ENCODE assay signal across 11 cellular contexts in genomic region chr1:211331011-211331709, GRCh38. TPM values are rescaled to one million over a fixed set of nuclear protein-coding genes. Genes with fewer than 3 reads are reported as not detected.
A peak's percentile ranks its signal among the peaks of the same experiment; 100 is the strongest.
DNase-seq lines count a peak whose midpoint lies in the region; ATAC-seq and TF ChIP-seq lines count a peak whose summit lies in the region.
"Had no signal": no experiment of that assay in that cellular context is flagged by ENCODE, and none has a peak within 500 bp of the region (broad histone marks: within the 10 kb centered on the region; RNA-seq: fewer than 3 reads in every experiment).

No MANE protein-coding gene starts in this region.

- TF ChIP-seq CTCF in CD8-positive, alpha-beta T cell (IDR thresholded peaks at IDR 0.05): no peak

- H3K4me3 ChIP-seq in CD8-positive, alpha-beta T cell (ENCODE audit: low read depth, low read length): no peak overlapping the region
- H3K4me3 ChIP-seq: psoas muscle had no signal

- ATAC-seq in CD8-positive, alpha-beta T cell: no peak
- no peak for ATAC-seq in activated naive CD8-positive, alpha-beta T cell treated with anti-CD3 and anti-CD28 coated beads, Interleukin-2, amount 50 U/mL, for 24 hours
- ATAC-seq in naive thymus-derived CD8-positive, alpha-beta T cell: no peak
- no peak for ATAC-seq in GM21447 (IDR thresholded peaks at IDR 0.05; ENCODE audit: unreplicated experiment)
- ATAC-seq: psoas muscle had no signal

- peaks cover 72% of the 10 kb centered on the region for H3K4me1 ChIP-seq in CD8-positive, alpha-beta T cell (ENCODE audit: insufficient read depth, low read length)

- peak overlapping the region; percentile 97 for H3K27ac Mint-ChIP-seq in CD8-positive, alpha-beta T cell
- H3K27ac Mint-ChIP-seq in IgD-negative memory B cell: peak overlapping the region; percentile 86 to 99 (median 98)
- H3K27ac Mint-ChIP-seq in activated naive CD8-positive, alpha-beta T cell treated with anti-CD3 and anti-CD28 coated beads, Interleukin-2, amount 50 U/mL, for 24 hours: peak overlapping the region; percentile 11
- peak overlapping the region; percentile 92 to 98 (median 95) for H3K27ac Mint-ChIP-seq in naive thymus-derived CD8-positive, alpha-beta T cell

- H3K4me1 Mint-ChIP-seq in CD8-positive, alpha-beta T cell (ENCODE audit: low read depth): peaks cover 79% of the 10 kb centered on the region
- H3K4me1 Mint-ChIP-seq in IgD-negative memory B cell: peaks cover 55 to 68% (median 63%) of the 10 kb centered on the region in 3 donors
- peaks cover 85% of the 10 kb centered on the region for H3K4me1 Mint-ChIP-seq in activated naive CD8-positive, alpha-beta T cell treated with anti-CD3 and anti-CD28 coated beads, Interleukin-2, amount 50 U/mL, for 24 hours
- H3K4me1 Mint-ChIP-seq in naive thymus-derived CD8-positive, alpha-beta T cell: peaks cover 60 to 92% (median 90%) of the 10 kb centered on the region in 4 donors

- no peaks in the 10 kb centered on the region for H3K27me3 ChIP-seq in CD8-positive, alpha-beta T cell (ENCODE audit: insufficient read depth, low read length)
- H3K27me3 ChIP-seq: brain microvascular endothelial cell had no signal

- no peaks in the 10 kb centered on the region for H3K9me3 Mint-ChIP-seq in CD8-positive, alpha-beta T cell
- peaks cover 0 to 2% (median 0%) of the 10 kb centered on the region in 3 donors for H3K9me3 Mint-ChIP-seq in IgD-negative memory B cell
- no peaks in the 10 kb centered on the region for H3K9me3 Mint-ChIP-seq in activated naive CD8-positive, alpha-beta T cell treated with anti-CD3 and anti-CD28 coated beads, Interleukin-2, amount 50 U/mL, for 24 hours
- H3K9me3 Mint-ChIP-seq in naive thymus-derived CD8-positive, alpha-beta T cell: no peaks in the 10 kb centered on the region
- H3K9me3 Mint-ChIP-seq: H9 had no signal

- peak overlapping the region; percentile 94 for H3K4me3 Mint-ChIP-seq in CD8-positive, alpha-beta T cell
- H3K4me3 Mint-ChIP-seq in IgD-negative memory B cell: peak overlapping the region; percentile 43 to 97 (median 91)
- no peak overlapping the region for H3K4me3 Mint-ChIP-seq in activated naive CD8-positive, alpha-beta T cell treated with anti-CD3 and anti-CD28 coated beads, Interleukin-2, amount 50 U/mL, for 24 hours
- peak overlapping the region; percentile 90 to 99 (median 94) for H3K4me3 Mint-ChIP-seq in naive thymus-derived CD8-positive, alpha-beta T cell

- POLR2A ChIA-PET in CD8-positive, alpha-beta T cell (lab: Charles Lee): no interaction called here
- POLR2A ChIA-PET in naive thymus-derived CD8-positive, alpha-beta T cell (lab: Charles Lee): interaction anchor here (1.0 to 6.4 kb wide), 4 partner anchors 7 to 51 kb away, joined by 3 to 50 read pairs (median 14); no protein-coding TSS in a partner anchor

- CTCF ChIA-PET in CD8-positive, alpha-beta T cell (lab: Charles Lee): interaction anchor here (0.9 kb wide), 1 partner anchor 12 kb away, joined by 3 read pairs; no protein-coding TSS in a partner anchor

- H3K27ac ChIP-seq in CD8-positive, alpha-beta T cell (ENCODE audit: low read depth, low read length): no peak overlapping the region
- H3K27ac ChIP-seq: brain microvascular endothelial cell, psoas muscle had no signal

- intact Hi-C loops in CD8-positive, alpha-beta T cell (cut with DNase I, micrococcal nuclease): no loop called here

- no peaks in the 10 kb centered on the region for H3K27me3 Mint-ChIP-seq in CD8-positive, alpha-beta T cell (ENCODE audit: low read depth)
- H3K27me3 Mint-ChIP-seq in IgD-negative memory B cell: no peaks in the 10 kb centered on the region
- no peaks in the 10 kb centered on the region for H3K27me3 Mint-ChIP-seq in activated naive CD8-positive, alpha-beta T cell treated with anti-CD3 and anti-CD28 coated beads, Interleukin-2, amount 50 U/mL, for 24 hours
- H3K27me3 Mint-ChIP-seq in naive thymus-derived CD8-positive, alpha-beta T cell: no peaks in the 10 kb centered on the region

- H3K36me3 Mint-ChIP-seq in CD8-positive, alpha-beta T cell: peaks cover 24% of the 10 kb centered on the region
- peaks cover 6% of the 10 kb centered on the region for H3K36me3 Mint-ChIP-seq in IgD-negative memory B cell
- peaks cover 23% of the 10 kb centered on the region for H3K36me3 Mint-ChIP-seq in activated naive CD8-positive, alpha-beta T cell treated with anti-CD3 and anti-CD28 coated beads, Interleukin-2, amount 50 U/mL, for 24 hours (ENCODE audit: low read depth)
- peaks cover 0 to 11% (median 0%) of the 10 kb centered on the region in 3 donors for H3K36me3 Mint-ChIP-seq in naive thymus-derived CD8-positive, alpha-beta T cell

- H3K9me3 ChIP-seq in CD8-positive, alpha-beta T cell (ENCODE audit: low read length): no peaks in the 10 kb centered on the region
- H3K9me3 ChIP-seq: psoas muscle had no signal

- no peak for DNase-seq in CD8-positive, alpha-beta T cell
- no peak for DNase-seq in activated naive CD8-positive, alpha-beta T cell treated with anti-CD3 and anti-CD28 coated beads, Interleukin-2, amount 50 U/mL, for 24 hours
- DNase-seq in naive thymus-derived CD8-positive, alpha-beta T cell: no peak
- DNase-seq in T1000 (lab: John Stamatoyannopoulos, UW) (no peak), NCI-H2196 (lab: John Stamatoyannopoulos, UW; ENCODE audit: unreplicated experiment) (no peak)
- DNase-seq: brain microvascular endothelial cell, NCI-H2081, psoas muscle had no signal

- no peaks in the 10 kb centered on the region for H3K36me3 ChIP-seq in CD8-positive, alpha-beta T cell (ENCODE audit: insufficient read depth, low read length)
- H3K36me3 ChIP-seq: brain microvascular endothelial cell had no signal

RNA-seq across cellular contexts. Expression of gene TRAF5, which starts 4.5 kb away (rescaled TPM):
- 10 to 100 TPM; 20.5 to 24.0 TPM for total RNA-seq in CD8-positive, alpha-beta T cell
- polyA plus RNA-seq in IgD-negative memory B cell: 78.6 TPM
- 10 to 100 TPM; 72.4 to 74.3 TPM for total RNA-seq in naive thymus-derived CD8-positive, alpha-beta T cell
- polyA plus RNA-seq in naive thymus-derived CD8-positive, alpha-beta T cell: 10 to 100 TPM; 18.2 to 32.5 (median 18.5) TPM

Comparison
In these comparisons a context has a peak if more than half of its experiments do, and no peak if none do; other contexts are left out.
1. H3K27ac Mint-ChIP-seq: peak in every context shown above with its lines; median percentile 98 in IgD-negative memory B cell; 97 in CD8-positive, alpha-beta T cell; 95 in naive thymus-derived CD8-positive, alpha-beta T cell; 11 in activated naive CD8-positive, alpha-beta T cell treated with anti-CD3 and anti-CD28 coated beads, Interleukin-2, amount 50 U/mL, for 24 hours.